ENCODE assay signal across 1 cellular context in the genomic region with DNA sequence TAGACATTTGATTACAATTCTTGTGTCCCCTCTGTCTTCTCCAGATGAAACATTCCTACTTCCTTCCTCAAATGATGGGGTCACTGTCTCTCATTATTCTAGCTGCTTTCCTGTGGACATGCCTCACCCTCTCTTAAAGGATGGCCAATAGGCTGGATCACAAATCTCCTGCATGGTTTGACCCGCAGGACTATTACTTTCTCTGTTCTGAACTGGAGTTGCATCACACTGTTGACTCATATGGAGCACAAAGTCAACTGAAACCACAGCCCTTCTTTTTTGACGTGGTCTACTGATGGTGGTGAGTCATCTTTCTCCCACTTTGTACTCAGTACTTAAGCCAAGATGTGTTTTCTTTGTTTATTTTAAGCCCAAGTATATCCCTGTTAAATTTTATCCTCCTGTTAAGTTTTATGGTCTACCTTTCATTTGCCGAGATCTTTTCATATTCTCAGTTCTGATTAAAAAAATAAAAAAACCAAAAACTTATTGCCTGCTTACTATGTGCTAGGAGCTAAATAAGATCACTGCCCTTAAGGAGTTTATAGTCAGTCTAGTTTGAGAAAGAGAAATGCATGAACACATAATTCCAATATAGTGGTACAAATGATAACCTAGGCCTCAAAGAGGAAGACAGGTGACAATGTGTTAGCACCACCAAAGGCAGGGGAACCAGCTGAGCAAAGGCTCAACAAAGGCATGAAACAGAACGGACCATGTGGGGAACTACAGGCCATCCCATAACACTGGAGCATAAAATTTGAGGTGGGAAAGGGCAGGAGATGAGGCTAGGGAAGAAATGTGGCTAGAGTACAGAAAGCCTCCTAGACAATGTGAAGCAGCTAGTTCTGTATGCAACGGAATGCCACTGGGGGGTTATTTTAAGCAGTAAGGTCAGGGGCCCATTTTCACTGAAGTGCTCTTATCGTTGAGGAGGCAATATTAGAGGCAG.
A peak's percentile ranks its signal among the peaks of the same experiment; 100 is the strongest.
TF ChIP-seq lines count a peak whose summit lies in the region.

No MANE protein-coding gene starts in this region.

TF ChIP-seq in K562, 482 proteins besides CTCF, POLR2A, EP300 and RAD21 (continued from another document and continues in another):
- TF ChIP-seq ZBTB40 (IDR thresholded peaks at IDR 0.05) = no peak
- no peak for TF ChIP-seq ZBTB40 (CRISPR knock-in tag; IDR thresholded peaks at IDR 0.05)
- TF ChIP-seq, protein P1, sequence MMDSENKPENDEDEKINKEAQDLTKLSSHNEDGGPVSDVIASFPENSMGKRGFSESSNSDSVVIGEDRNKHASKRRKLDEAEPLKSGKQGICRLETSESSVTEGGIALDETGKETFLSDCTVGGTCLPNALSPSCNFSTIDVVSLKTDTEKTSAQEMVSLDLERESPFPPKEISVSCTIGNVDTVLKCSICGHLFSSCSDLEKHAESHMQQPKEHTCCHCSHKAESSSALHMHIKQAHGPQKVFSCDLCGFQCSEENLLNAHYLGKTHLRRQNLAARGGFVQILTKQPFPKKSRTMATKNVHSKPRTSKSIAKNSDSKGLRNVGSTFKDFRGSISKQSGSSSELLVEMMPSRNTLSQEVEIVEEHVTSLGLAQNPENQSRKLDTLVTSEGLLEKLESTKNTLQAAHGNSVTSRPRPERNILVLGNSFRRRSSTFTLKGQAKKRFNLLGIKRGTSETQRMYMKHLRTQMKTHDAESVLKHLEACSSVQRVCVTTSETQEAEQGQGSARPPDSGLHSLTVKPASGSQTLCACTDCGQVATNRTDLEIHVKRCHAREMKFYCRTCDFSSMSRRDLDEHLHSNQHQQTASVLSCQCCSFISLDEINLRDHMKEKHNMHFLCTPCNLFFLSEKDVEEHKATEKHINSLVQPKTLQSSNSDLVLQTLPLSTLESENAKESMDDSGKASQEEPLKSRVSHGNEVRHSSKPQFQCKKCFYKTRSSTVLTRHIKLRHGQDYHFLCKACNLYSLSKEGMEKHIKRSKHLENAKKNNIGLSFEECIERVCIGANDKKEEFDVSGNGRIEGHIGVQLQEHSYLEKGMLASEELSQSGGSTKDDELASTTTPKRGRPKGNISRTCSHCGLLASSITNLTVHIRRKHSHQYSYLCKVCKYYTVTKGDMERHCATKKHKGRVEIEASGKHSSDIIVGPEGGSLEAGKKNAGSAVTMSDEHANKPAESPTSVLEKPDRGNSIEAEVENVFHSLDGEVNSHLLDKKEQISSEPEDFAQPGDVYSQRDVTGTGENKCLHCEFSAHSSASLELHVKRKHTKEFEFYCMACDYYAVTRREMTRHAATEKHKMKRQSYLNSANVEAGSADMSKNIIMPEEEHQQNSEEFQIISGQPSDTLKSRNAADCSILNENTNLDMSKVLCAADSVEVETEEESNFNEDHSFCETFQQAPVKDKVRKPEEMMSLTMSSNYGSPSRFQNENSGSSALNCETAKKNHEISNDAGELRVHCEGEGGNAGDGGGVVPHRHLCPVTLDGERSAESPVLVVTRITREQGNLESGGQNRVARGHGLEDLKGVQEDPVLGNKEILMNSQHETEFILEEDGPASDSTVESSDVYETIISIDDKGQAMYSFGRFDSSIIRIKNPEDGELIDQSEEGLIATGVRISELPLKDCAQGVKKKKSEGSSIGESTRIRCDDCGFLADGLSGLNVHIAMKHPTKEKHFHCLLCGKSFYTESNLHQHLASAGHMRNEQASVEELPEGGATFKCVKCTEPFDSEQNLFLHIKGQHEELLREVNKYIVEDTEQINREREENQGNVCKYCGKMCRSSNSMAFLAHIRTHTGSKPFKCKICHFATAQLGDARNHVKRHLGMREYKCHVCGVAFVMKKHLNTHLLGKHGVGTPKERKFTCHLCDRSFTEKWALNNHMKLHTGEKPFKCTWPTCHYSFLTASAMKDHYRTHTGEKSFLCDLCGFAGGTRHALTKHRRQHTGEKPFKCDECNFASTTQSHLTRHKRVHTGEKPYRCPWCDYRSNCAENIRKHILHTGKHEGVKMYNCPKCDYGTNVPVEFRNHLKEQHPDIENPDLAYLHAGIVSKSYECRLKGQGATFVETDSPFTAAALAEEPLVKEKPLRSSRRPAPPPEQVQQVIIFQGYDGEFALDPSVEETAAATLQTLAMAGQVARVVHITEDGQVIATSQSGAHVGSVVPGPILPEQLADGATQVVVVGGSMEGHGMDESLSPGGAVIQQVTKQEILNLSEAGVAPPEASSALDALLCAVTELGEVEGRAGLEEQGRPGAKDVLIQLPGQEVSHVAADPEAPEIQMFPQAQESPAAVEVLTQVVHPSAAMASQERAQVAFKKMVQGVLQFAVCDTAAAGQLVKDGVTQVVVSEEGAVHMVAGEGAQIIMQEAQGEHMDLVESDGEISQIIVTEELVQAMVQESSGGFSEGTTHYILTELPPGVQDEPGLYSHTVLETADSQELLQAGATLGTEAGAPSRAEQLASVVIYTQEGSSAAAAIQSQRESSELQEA (IDR thresholded peaks at IDR 0.05; ENCODE audit: low read depth) = no peak
- TF ChIP-seq ZC3H8 (IDR thresholded peaks at IDR 0.05) = no peak
- TF ChIP-seq POLR2H (tag; IDR thresholded peaks at IDR 0.05; ENCODE audit: low read depth) = peak; percentile 84
- peak; percentile 85 for TF ChIP-seq MEF2D (tag; conservative IDR thresholded peaks at IDR 0.05; ENCODE audit: low read depth)
- peak; percentile 82 for TF ChIP-seq L3MBTL2 (IDR thresholded peaks at IDR 0.05)
- TF ChIP-seq ZNF354B (CRISPR knock-in tag; IDR thresholded peaks at IDR 0.05) = 0 out of 2 replicates have a peak, but pooled peaks have one; percentile 29
- TF ChIP-seq, protein P2, sequence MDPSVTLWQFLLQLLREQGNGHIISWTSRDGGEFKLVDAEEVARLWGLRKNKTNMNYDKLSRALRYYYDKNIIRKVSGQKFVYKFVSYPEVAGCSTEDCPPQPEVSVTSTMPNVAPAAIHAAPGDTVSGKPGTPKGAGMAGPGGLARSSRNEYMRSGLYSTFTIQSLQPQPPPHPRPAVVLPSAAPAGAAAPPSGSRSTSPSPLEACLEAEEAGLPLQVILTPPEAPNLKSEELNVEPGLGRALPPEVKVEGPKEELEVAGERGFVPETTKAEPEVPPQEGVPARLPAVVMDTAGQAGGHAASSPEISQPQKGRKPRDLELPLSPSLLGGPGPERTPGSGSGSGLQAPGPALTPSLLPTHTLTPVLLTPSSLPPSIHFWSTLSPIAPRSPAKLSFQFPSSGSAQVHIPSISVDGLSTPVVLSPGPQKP (CRISPR knock-in tag; IDR thresholded peaks at IDR 0.05) = no peak
- TF ChIP-seq KLF10 (CRISPR knock-in tag; IDR thresholded peaks at IDR 0.05) = no peak
- peak; percentile 70 for TF ChIP-seq HDAC3 (IDR thresholded peaks at IDR 0.05; ENCODE audit: borderline replicate concordance, partially characterized antibody)
- TF ChIP-seq XRCC4 (IDR thresholded peaks at IDR 0.05; ENCODE audit: extremely low read depth, insufficient read depth, insufficient read length) = no peak
- TF ChIP-seq, protein P3, sequence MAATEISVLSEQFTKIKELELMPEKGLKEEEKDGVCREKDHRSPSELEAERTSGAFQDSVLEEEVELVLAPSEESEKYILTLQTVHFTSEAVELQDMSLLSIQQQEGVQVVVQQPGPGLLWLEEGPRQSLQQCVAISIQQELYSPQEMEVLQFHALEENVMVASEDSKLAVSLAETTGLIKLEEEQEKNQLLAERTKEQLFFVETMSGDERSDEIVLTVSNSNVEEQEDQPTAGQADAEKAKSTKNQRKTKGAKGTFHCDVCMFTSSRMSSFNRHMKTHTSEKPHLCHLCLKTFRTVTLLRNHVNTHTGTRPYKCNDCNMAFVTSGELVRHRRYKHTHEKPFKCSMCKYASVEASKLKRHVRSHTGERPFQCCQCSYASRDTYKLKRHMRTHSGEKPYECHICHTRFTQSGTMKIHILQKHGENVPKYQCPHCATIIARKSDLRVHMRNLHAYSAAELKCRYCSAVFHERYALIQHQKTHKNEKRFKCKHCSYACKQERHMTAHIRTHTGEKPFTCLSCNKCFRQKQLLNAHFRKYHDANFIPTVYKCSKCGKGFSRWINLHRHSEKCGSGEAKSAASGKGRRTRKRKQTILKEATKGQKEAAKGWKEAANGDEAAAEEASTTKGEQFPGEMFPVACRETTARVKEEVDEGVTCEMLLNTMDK (IDR thresholded peaks at IDR 0.05; ENCODE audit: borderline replicate concordance, insufficient read depth, low read depth, low read length, poor library complexity, severe bottlenecking) = no peak
- TF ChIP-seq ILF3 (IDR thresholded peaks at IDR 0.05; ENCODE audit: borderline replicate concordance) = no peak
- peak; percentile 80 for TF ChIP-seq FOS (IDR thresholded peaks at IDR 0.05; ENCODE audit: extremely low read depth, insufficient read length)
- no peak for TF ChIP-seq RFX7 (CRISPR knock-in tag; IDR thresholded peaks at IDR 0.05)
- TF ChIP-seq, protein P4, sequence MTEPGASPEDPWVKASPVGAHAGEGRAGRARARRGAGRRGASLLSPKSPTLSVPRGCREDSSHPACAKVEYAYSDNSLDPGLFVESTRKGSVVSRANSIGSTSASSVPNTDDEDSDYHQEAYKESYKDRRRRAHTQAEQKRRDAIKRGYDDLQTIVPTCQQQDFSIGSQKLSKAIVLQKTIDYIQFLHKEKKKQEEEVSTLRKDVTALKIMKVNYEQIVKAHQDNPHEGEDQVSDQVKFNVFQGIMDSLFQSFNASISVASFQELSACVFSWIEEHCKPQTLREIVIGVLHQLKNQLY (CRISPR knock-in tag; conservative IDR thresholded peaks at IDR 0.05) = no peak
- peak; percentile 53 for TF ChIP-seq ZNF449 (CRISPR knock-in tag; IDR thresholded peaks at IDR 0.05)
- TF ChIP-seq ZBTB1 (CRISPR knock-in tag; IDR thresholded peaks at IDR 0.05; ENCODE audit: borderline replicate concordance, low read depth) = no peak
- TF ChIP-seq NELFE (IDR thresholded peaks at IDR 0.05; ENCODE audit: insufficient read depth, insufficient read length) = no peak
- no peak for TF ChIP-seq RBM39 (optimal IDR thresholded peaks at IDR 0.05; ENCODE audit: low read depth, low read length)
- TF ChIP-seq SRSF3 (IDR thresholded peaks at IDR 0.05; ENCODE audit: insufficient read depth, low read length) = no peak
- no peak for TF ChIP-seq E2F6 (IDR thresholded peaks at IDR 0.05; ENCODE audit: borderline replicate concordance in 1 of 2, extremely low read depth in 1 of 2, insufficient read depth in 1 of 2, insufficient read length in 1 of 2, low read depth in 1 of 2, low read length in 1 of 2, poor library complexity in 1 of 2, severe bottlenecking in 1 of 2)
- no peak for TF ChIP-seq ZNF830 (CRISPR knock-in tag; IDR thresholded peaks at IDR 0.05)
- TF ChIP-seq KLF13 (tag; IDR thresholded peaks at IDR 0.05; ENCODE audit: borderline replicate concordance, low read depth) = peak; percentile 61; the same call in 1 of the 2 replicates
